In the genomic region with DNA sequence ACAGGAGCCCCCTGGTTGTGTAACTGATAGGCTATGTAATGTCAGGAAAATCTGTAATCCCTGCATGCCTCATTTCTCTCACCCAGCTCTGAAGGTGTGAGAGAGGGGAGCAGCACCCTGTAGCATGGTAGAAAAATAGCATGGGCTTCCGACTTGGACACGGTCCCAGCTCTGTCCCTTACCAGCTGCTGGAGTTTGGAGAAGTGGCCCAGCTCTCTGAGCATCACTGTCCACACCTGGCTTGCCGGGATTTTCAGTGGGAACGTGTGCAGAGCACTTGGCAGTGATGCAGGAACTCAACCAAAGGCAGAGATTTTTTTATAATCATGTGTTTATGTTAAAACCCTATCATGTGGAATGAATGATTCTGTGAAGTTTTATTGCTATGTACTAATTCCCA, we compare ENCODE assay signal across 1 cellular context.
TF ChIP-seq lines count a peak whose summit lies in the region.

No MANE protein-coding gene starts in this region.

TF ChIP-seq in IMR-90, 13 proteins besides CTCF, POLR2A, EP300 and RAD21:
- TF ChIP-seq MAZ (IDR thresholded peaks at IDR 0.05; ENCODE audit: borderline replicate concordance, low read depth, low read length), result no peak
TF ChIP-seq in IMR-90: peak in this region for 0.
